ENCODE assay signal across 2 cellular contexts in genomic region chr1:61247051-61247854, GRCh38.
TF ChIP-seq lines count a peak whose summit lies in the region.

No MANE protein-coding gene starts in this region.

TF ChIP-seq in WTC11, 78 proteins besides CTCF, POLR2A, EP300 and RAD21 (continued from another document):
- no peak for TF ChIP-seq IRF2 (CRISPR knock-in tag; IDR thresholded peaks at IDR 0.05; ENCODE audit: borderline replicate concordance, low read depth)

TF ChIP-seq in HepG2, 621 proteins besides CTCF, POLR2A, EP300 and RAD21 (continued from another document):
- TF ChIP-seq ZNF407 (CRISPR knock-in tag; IDR thresholded peaks at IDR 0.05; ENCODE audit: not compliant biosample characterization) (no peak), ZNF552 (CRISPR knock-in tag; IDR thresholded peaks at IDR 0.05; ENCODE audit: borderline replicate concordance) (no peak), NFKB2 (CRISPR knock-in tag; IDR thresholded peaks at IDR 0.05; ENCODE audit: borderline replicate concordance) (no peak), IRX3 (CRISPR knock-in tag; IDR thresholded peaks at IDR 0.05; ENCODE audit: borderline replicate concordance, low read depth) (no peak), MNT (IDR thresholded peaks at IDR 0.05) (no peak), ZNF30 (CRISPR knock-in tag; IDR thresholded peaks at IDR 0.05) (no peak), RFX5 (IDR thresholded peaks at IDR 0.05; ENCODE audit: low read depth, low read length) (no peak)
